25 cellular contexts compared by ENCODE assay signal in the genomic region with DNA sequence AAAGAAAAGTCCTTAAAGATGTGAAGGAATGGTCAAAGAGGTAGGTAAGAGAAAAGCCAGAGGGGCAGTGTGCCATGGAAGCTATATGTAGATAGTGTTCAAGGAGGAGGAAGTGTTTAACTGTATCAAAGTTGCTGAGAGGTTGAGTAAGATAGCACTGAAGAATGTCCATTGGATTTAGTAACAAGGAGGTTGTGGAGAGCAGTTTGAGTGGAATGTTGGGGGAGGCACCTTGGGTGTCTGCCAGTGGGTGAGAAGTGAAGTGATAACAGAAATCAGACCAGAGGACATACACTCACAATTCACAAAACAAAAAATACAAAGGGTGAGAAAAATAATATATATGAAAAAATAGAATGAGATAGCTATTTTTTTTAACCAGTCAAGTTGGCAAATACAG.
DNase-seq lines count a peak whose midpoint lies in the region; ATAC-seq and TF ChIP-seq lines count a peak whose summit lies in the region.
"Had no signal": no experiment of that assay in that cellular context is flagged by ENCODE, and none has a peak within 500 bp of the region (broad histone marks: within the 10 kb centered on the region; RNA-seq: fewer than 3 reads in every experiment).

No MANE protein-coding gene starts in this region.

- no peaks in the 10 kb centered on the region for H3K36me3 Mint-ChIP-seq in naive thymus-derived CD8-positive, alpha-beta T cell
- H3K36me3 Mint-ChIP-seq: CD4-positive, alpha-beta memory T cell had no signal

- no peak overlapping the region for H3K4me3 Mint-ChIP-seq in naive thymus-derived CD8-positive, alpha-beta T cell
- H3K4me3 Mint-ChIP-seq: CD4-positive, alpha-beta memory T cell had no signal

- H3K36me3 ChIP-seq in cardiac muscle cell = no peaks in the 10 kb centered on the region
- H3K36me3 ChIP-seq: BLaER1 treated with 17β-estradiol and CSF1 and Interleukin-3, amounts not matched to agents 10 nM and 100 nM; MG63 had no signal

- peak overlapping the region; percentile 67 for H3K27ac ChIP-seq in cardiac muscle cell
- H3K27ac ChIP-seq: 22Rv1; BLaER1 treated with 17β-estradiol and CSF1 and Interleukin-3, amounts not matched to agents 10 nM and 100 nM had no signal

- H3K27ac Mint-ChIP-seq in naive thymus-derived CD8-positive, alpha-beta T cell = no peak overlapping the region
- H3K27ac Mint-ChIP-seq: CD4-positive, alpha-beta memory T cell had no signal

- H3K4me3 ChIP-seq in cardiac muscle cell = no peak overlapping the region
- H3K4me3 ChIP-seq in epithelial cell of esophagus (ENCODE audit: low read length) = no peak overlapping the region
- H3K4me3 ChIP-seq: BLaER1 treated with 17β-estradiol and CSF1 and Interleukin-3, amounts not matched to agents 10 nM and 100 nM; MG63 had no signal

- TF ChIP-seq CTCF in cardiac muscle cell (IDR thresholded peaks at IDR 0.05; ENCODE audit: low read depth, low read length) (no peak), epithelial cell of esophagus (IDR thresholded peaks at IDR 0.05; ENCODE audit: insufficient read depth, low read depth, low read length, missing control alignments) (no peak), omental fat pad (IDR thresholded peaks at IDR 0.05) (no peak)

- H3K4me1 ChIP-seq in cardiac muscle cell (ENCODE audit: low read depth) = peaks cover 14% of the 10 kb centered on the region
- H3K4me1 ChIP-seq: BLaER1 treated with 17β-estradiol and CSF1 and Interleukin-3, amounts not matched to agents 10 nM and 100 nM had no signal

- DNase-seq in cardiac muscle cell (ENCODE audit: low read depth in 1 of 2, low spot score in 1 of 2) (peak; percentile 44 to 73), left ventricle myocardium superior (no peak), epithelial cell of esophagus (ENCODE audit: low read depth) (peak; percentile 1), omental fat pad (ENCODE audit: low spot score) (no peak), globus pallidus (ENCODE audit: low spot score) (no peak)
- no peak for DNase-seq in stimulated activated CD4-positive, alpha-beta T cell treated with anti-CD3 and anti-CD28 coated beads, Interleukin-12 subunit alpha, Interleukin-12 subunit beta, amount 100 ng/mL, for 4 hours
- DNase-seq in naive thymus-derived CD8-positive, alpha-beta T cell = no peak
- DNase-seq: ACHN; Caco-2; CD4-positive, alpha-beta memory T cell; DND-41; Kasumi-1; MG63; NCI-H1048; NCI-H1436; NCI-H187 treated with DMSO at 0.1 percent for 48 hours; NCI-H2107; NCI-H510A; NCI-H748 treated with DMSO at 0.1 percent for 48 hours; SIG-M5; SK-N-SH had no signal

- no peaks in the 10 kb centered on the region for H3K4me1 Mint-ChIP-seq in naive thymus-derived CD8-positive, alpha-beta T cell
- H3K4me1 Mint-ChIP-seq: CD4-positive, alpha-beta memory T cell had no signal

- intact Hi-C loops in left ventricle myocardium superior (cut with micrococcal nuclease) = no loop called here

- H3K9me3 ChIP-seq in cardiac muscle cell (ENCODE audit: low read depth) = no peaks in the 10 kb centered on the region
- H3K9me3 ChIP-seq: BLaER1 treated with 17β-estradiol and CSF1 and Interleukin-3, amounts not matched to agents 10 nM and 100 nM; Caco-2; MG63; SK-N-SH had no signal

- H3K27me3 ChIP-seq in cardiac muscle cell = no peaks in the 10 kb centered on the region
- H3K27me3 ChIP-seq: MG63 had no signal

- POLR2A ChIA-PET in naive thymus-derived CD8-positive, alpha-beta T cell (lab: Charles Lee) = no interaction called here

- H3K27me3 Mint-ChIP-seq in naive thymus-derived CD8-positive, alpha-beta T cell = peaks cover 0 to 4% (median 0%) of the 10 kb centered on the region in 5 donors

- H3K9me3 Mint-ChIP-seq in naive thymus-derived CD8-positive, alpha-beta T cell = no peaks in the 10 kb centered on the region
- H3K9me3 Mint-ChIP-seq: CD4-positive, alpha-beta memory T cell had no signal

- no peak for ATAC-seq in left ventricle myocardium superior
- peak; percentile 68 for ATAC-seq in omental fat pad (ENCODE audit: low FRiP score)
- ATAC-seq in GM19328 (IDR thresholded peaks at IDR 0.05; ENCODE audit: unreplicated experiment) = no peak
- no peak for ATAC-seq in naive thymus-derived CD8-positive, alpha-beta T cell
- ATAC-seq: Panc1 had no signal

Comparison
In these comparisons a context has a peak if more than half of its experiments do, and no peak if none do; other contexts are left out.
1. DNase-seq: peak in cardiac muscle cell (2 of 2) and epithelial cell of esophagus (single experiment); none in left ventricle myocardium superior (single experiment), omental fat pad (single experiment), stimulated activated CD4-positive, alpha-beta T cell treated with anti-CD3 and anti-CD28 coated beads, Interleukin-12 subunit alpha, Interleukin-12 subunit beta, amount 100 ng/mL, for 4 hours (single experiment), globus pallidus (single experiment) and naive thymus-derived CD8-positive, alpha-beta T cell (0 of 10).